ENCODE assay signal across 18 cellular contexts in genomic region chr6:31156647-31157046, GRCh38. TPM values are rescaled to one million over a fixed set of nuclear protein-coding genes. Genes with fewer than 3 reads are reported as not detected.
DNase-seq lines count a peak whose midpoint lies in the region; ATAC-seq and TF ChIP-seq lines count a peak whose summit lies in the region.
"Had no signal": no experiment of that assay in that cellular context is flagged by ENCODE, and none has a peak within 500 bp of the region (broad histone marks: within the 10 kb centered on the region; RNA-seq: fewer than 3 reads in every experiment).

No MANE protein-coding gene starts in this region.

- 0 out of 2 replicates have a peak overlapping the region, but pooled peaks have one; percentile 25 for H3K27ac ChIP-seq in RWPE1

- no peak for DNase-seq in stimulated activated naive CD8-positive, alpha-beta T cell treated with anti-CD3 and anti-CD28 coated beads, Interleukin-15, amount 100 ng/mL, for 72 hours
- DNase-seq in RWPE1 (ENCODE audit: low spot score) (no peak), AG08395 (ENCODE audit: low spot score) (no peak), NCI-H2171 (lab: John Stamatoyannopoulos, UW) (no peak), ureter (ENCODE audit: low spot score) (no peak)
- no peak for DNase-seq in effector memory CD8-positive, alpha-beta T cell
- DNase-seq in stimulated activated naive CD4-positive, alpha-beta T cell treated with Interleukin-2 at 50 U/mL for 16 hours (lab: John Stamatoyannopoulos, UW) = no peak
- DNase-seq: activated CD4-positive, alpha-beta T cell treated with anti-CD3 and anti-CD28 coated beads for 48 hours; C1 segment of cervical spinal cord; central memory CD4-positive, alpha-beta T cell; kidney; NCI-H1436 treated with DMSO at 0.1 percent for 48 hours; retina; stimulated activated CD4-positive, alpha-beta T cell treated with anti-CD3 and anti-CD28 coated beads, Interleukin-2, amount 100 ng/mL, for 48 hours; upper lobe of left lung had no signal

- H3K36me3 Mint-ChIP-seq in stimulated activated naive CD8-positive, alpha-beta T cell treated with anti-CD3 and anti-CD28 coated beads, Interleukin-15, Interleukin-2, amounts not matched to agents 100 ng/mL and 50 ng/mL, for 24 hours (ENCODE audit: low read depth) = peaks cover 36% of the 10 kb centered on the region
- peaks cover 13% of the 10 kb centered on the region for H3K36me3 Mint-ChIP-seq in effector memory CD8-positive, alpha-beta T cell (ENCODE audit: insufficient read depth)

- no peaks in the 10 kb centered on the region for H3K27me3 Mint-ChIP-seq in stimulated activated naive CD8-positive, alpha-beta T cell treated with anti-CD3 and anti-CD28 coated beads, Interleukin-15, Interleukin-2, amounts not matched to agents 100 ng/mL and 50 ng/mL, for 24 hours
- H3K27me3 Mint-ChIP-seq in stimulated activated naive CD8-positive, alpha-beta T cell treated with anti-CD3 and anti-CD28 coated beads, Interleukin-15, amount 100 ng/mL, for 72 hours = no peaks in the 10 kb centered on the region
- no peaks in the 10 kb centered on the region for H3K27me3 Mint-ChIP-seq in effector memory CD8-positive, alpha-beta T cell

- no peak for ATAC-seq in stimulated activated naive CD8-positive, alpha-beta T cell treated with anti-CD3 and anti-CD28 coated beads, Interleukin-15, amount 100 ng/mL, for 72 hours
- no peak for ATAC-seq in effector memory CD8-positive, alpha-beta T cell (replicated peaks)
- ATAC-seq: activated naive CD4-positive, alpha-beta T cell treated with anti-CD3 and anti-CD28 coated beads, Interleukin-2, amount 50 U/mL, for 72 hours had no signal

- peak overlapping the region; percentile 99 for H3K4me3 Mint-ChIP-seq in stimulated activated naive CD8-positive, alpha-beta T cell treated with anti-CD3 and anti-CD28 coated beads, Interleukin-15, Interleukin-2, amounts not matched to agents 100 ng/mL and 50 ng/mL, for 24 hours
- H3K4me3 Mint-ChIP-seq in stimulated activated naive CD8-positive, alpha-beta T cell treated with anti-CD3 and anti-CD28 coated beads, Interleukin-15, amount 100 ng/mL, for 72 hours = peak overlapping the region in 1 of 2 donors; percentile 100
- peak overlapping the region; percentile 84 to 87 for H3K4me3 Mint-ChIP-seq in effector memory CD8-positive, alpha-beta T cell

- POLR2A ChIA-PET in RWPE1 (lab: Yijun Ruan, JAX; ENCODE audit: low non-redundant PET) = no interaction called here

- no peak overlapping the region for H3K27ac Mint-ChIP-seq in stimulated activated naive CD8-positive, alpha-beta T cell treated with anti-CD3 and anti-CD28 coated beads, Interleukin-15, Interleukin-2, amounts not matched to agents 100 ng/mL and 50 ng/mL, for 24 hours
- no peak overlapping the region for H3K27ac Mint-ChIP-seq in stimulated activated naive CD8-positive, alpha-beta T cell treated with anti-CD3 and anti-CD28 coated beads, Interleukin-15, amount 100 ng/mL, for 72 hours
- H3K27ac Mint-ChIP-seq in effector memory CD8-positive, alpha-beta T cell = no peak overlapping the region

- CTCF ChIA-PET in RWPE1 (lab: Yijun Ruan, JAX) = interaction anchor here (0.6 to 1.0 kb wide), 2 partner anchors 18 to 34 kb away, joined by 3 to 4 read pairs; partner anchors contain the start of gene PSORS1C2

- no peaks in the 10 kb centered on the region for H3K9me3 Mint-ChIP-seq in stimulated activated naive CD8-positive, alpha-beta T cell treated with anti-CD3 and anti-CD28 coated beads, Interleukin-15, Interleukin-2, amounts not matched to agents 100 ng/mL and 50 ng/mL, for 24 hours
- H3K9me3 Mint-ChIP-seq in stimulated activated naive CD8-positive, alpha-beta T cell treated with anti-CD3 and anti-CD28 coated beads, Interleukin-15, amount 100 ng/mL, for 72 hours = no peaks in the 10 kb centered on the region
- no peaks in the 10 kb centered on the region for H3K9me3 Mint-ChIP-seq in effector memory CD8-positive, alpha-beta T cell
- H3K9me3 Mint-ChIP-seq: activated naive CD4-positive, alpha-beta T cell treated with anti-CD3 and anti-CD28 coated beads, Interleukin-2, amount 50 U/mL, for 72 hours had no signal

- no peak for TF ChIP-seq CTCF in RWPE1 (conservative IDR thresholded peaks at IDR 0.05; ENCODE audit: low read depth)

- H3K4me1 Mint-ChIP-seq in stimulated activated naive CD8-positive, alpha-beta T cell treated with anti-CD3 and anti-CD28 coated beads, Interleukin-15, Interleukin-2, amounts not matched to agents 100 ng/mL and 50 ng/mL, for 24 hours (ENCODE audit: low read depth) = peaks cover 25% of the 10 kb centered on the region
- H3K4me1 Mint-ChIP-seq in stimulated activated naive CD8-positive, alpha-beta T cell treated with anti-CD3 and anti-CD28 coated beads, Interleukin-15, amount 100 ng/mL, for 72 hours = peaks cover 51% of the 10 kb centered on the region
- peaks cover 15 to 27% of the 10 kb centered on the region in 2 donors for H3K4me1 Mint-ChIP-seq in effector memory CD8-positive, alpha-beta T cell (ENCODE audit: low read depth in 2 of 2)

RNA-seq across cellular contexts. Expression of gene CCHCR1, which starts 1.0 kb away (rescaled TPM):
- total RNA-seq in ureter = 23.4 TPM

RNA-seq across cellular contexts. Expression of gene TCF19, which starts 1.7 kb away (rescaled TPM):
- total RNA-seq in ureter = 5.9 TPM

RNA-seq across cellular contexts. Expression of gene POU5F1, which starts 13.8 kb away (rescaled TPM):
- 9.5 TPM for total RNA-seq in ureter
- total RNA-seq: T-helper 2 cell treated with Interferon-gamma antibody and Interleukin-4, amounts not matched to agents 100 ng/mL and 5 ng/mL, for 36 hours had no signal

RNA-seq across cellular contexts. Expression of gene PSORS1C2, which starts 17.8 kb away (rescaled TPM):
- total RNA-seq in ureter = not detected
- total RNA-seq: activated naive CD4-positive, alpha-beta T cell treated with anti-CD3 and anti-CD28 coated beads, Interleukin-2, amount 50 U/mL, for 72 hours; kidney; T-helper 2 cell treated with Interferon-gamma antibody and Interleukin-4, amounts not matched to agents 100 ng/mL and 5 ng/mL, for 36 hours; upper lobe of left lung had no signal

RNA-seq across cellular contexts. Expression of gene CDSN, which starts 36.4 kb away (rescaled TPM):
- total RNA-seq in ureter = not detected
- total RNA-seq: activated naive CD4-positive, alpha-beta T cell treated with anti-CD3 and anti-CD28 coated beads, Interleukin-2, amount 50 U/mL, for 72 hours; T-helper 2 cell treated with Interferon-gamma antibody and Interleukin-4, amounts not matched to agents 100 ng/mL and 5 ng/mL, for 36 hours; upper lobe of left lung had no signal
